ENCODE assay signal across 11 cellular contexts in genomic region chr7:73894851-73895441, GRCh38. TPM values are rescaled to one million over a fixed set of nuclear protein-coding genes. Genes with fewer than 3 reads are reported as not detected.
A peak's percentile ranks its signal among the peaks of the same experiment; 100 is the strongest.
DNase-seq lines count a peak whose midpoint lies in the region; ATAC-seq lines count a peak whose summit lies in the region.
"Had no signal": no experiment of that assay in that cellular context is flagged by ENCODE, and none has a peak within 500 bp of the region (broad histone marks: within the 10 kb centered on the region; RNA-seq: fewer than 3 reads in every experiment).

No MANE protein-coding gene starts in this region.

- H3K9me3 ChIP-seq in adipocyte (ENCODE audit: control insufficient read depth, low read length) = no peaks in the 10 kb centered on the region

- peak overlapping the region; percentile 25 for H3K4me3 ChIP-seq in adipocyte (ENCODE audit: low read length)

- H3K9ac ChIP-seq in adipocyte (ENCODE audit: low read length) = peak overlapping the region; percentile 75

- H3K27me3 ChIP-seq in adipocyte (replicated peaks; ENCODE audit: control insufficient read depth, insufficient read depth, low read length) = no peaks in the 10 kb centered on the region

- ATAC-seq in left cardiac atrium = peak; percentile 83 to 86
- peak; percentile 68 for ATAC-seq in sciatic nerve

- H3K36me3 ChIP-seq in adipocyte (ENCODE audit: control insufficient read depth, insufficient read depth, low read length, severe bottlenecking) = no peaks in the 10 kb centered on the region

- peak; percentile 98 for DNase-seq in ELR (ENCODE audit: low read depth)
- peak; percentile 92 for DNase-seq in adipocyte (ENCODE audit: low read depth)
- peak; percentile 88 for DNase-seq in left cardiac atrium
- DNase-seq in sciatic nerve (ENCODE audit: low spot score) = peak; percentile 76
- DNase-seq in NCI-H187 treated with DMSO at 0.1 percent for 48 hours (lab: John Stamatoyannopoulos, UW) = no peak
- DNase-seq in activated CD4-positive, alpha-beta T cell treated with anti-CD3 and anti-CD28 coated beads for 1 hour = no peak
- no peak for DNase-seq in posterior cingulate gyrus
- DNase-seq in SHP77 (lab: John Stamatoyannopoulos, UW) = no peak
- DNase-seq: activated CD4-positive, alpha-beta T cell treated with anti-CD3 and anti-CD28 coated beads, Interleukin-2, amount 10 ng/mL, durations not matched to agents 7 days and 5 days; naive B cell; NCI-H748 treated with DMSO at 0.1 percent for 48 hours had no signal

- intact Hi-C loops in left cardiac atrium (cut with DNase I) (loop anchor here in 1 of 2 donors (10.0 kb wide), 1 partner anchor 130 kb away; the partner anchor contains the start of gene ELN), sciatic nerve (cut with DNase I) (no loop called here), posterior cingulate gyrus (cut with DNase I) (no loop called here)

- peaks cover 66% of the 10 kb centered on the region for H3K4me1 ChIP-seq in adipocyte (ENCODE audit: control insufficient read depth, insufficient read depth, low read length)

RNA-seq across cellular contexts. Expression of gene TMEM270, which starts 34.0 kb away (rescaled TPM):
- not detected for total RNA-seq in left cardiac atrium
- total RNA-seq in sciatic nerve = not detected
- total RNA-seq: activated CD4-positive, alpha-beta T cell treated with anti-CD3 and anti-CD28 coated beads, Interleukin-2, amount 10 ng/mL, durations not matched to agents 7 days and 5 days had no signal

RNA-seq across cellular contexts. Expression of gene METTL27, which starts 52.6 kb away (rescaled TPM):
- total RNA-seq in left cardiac atrium (under 1 TPM; 0.32 to 0.92 TPM), sciatic nerve (6.2 TPM)

Comparison
In these comparisons a context has a peak if more than half of its experiments do, and no peak if none do; other contexts are left out.
1. DNase-seq: peak in ELR (single experiment), adipocyte (single experiment), left cardiac atrium (single experiment) and sciatic nerve (single experiment); none in NCI-H187 treated with DMSO at 0.1 percent for 48 hours (single experiment), activated CD4-positive, alpha-beta T cell treated with anti-CD3 and anti-CD28 coated beads for 1 hour (single experiment), posterior cingulate gyrus (0 of 10) and SHP77 (0 of 2).